ENCODE assay signal across 20 cellular contexts in the genomic region with DNA sequence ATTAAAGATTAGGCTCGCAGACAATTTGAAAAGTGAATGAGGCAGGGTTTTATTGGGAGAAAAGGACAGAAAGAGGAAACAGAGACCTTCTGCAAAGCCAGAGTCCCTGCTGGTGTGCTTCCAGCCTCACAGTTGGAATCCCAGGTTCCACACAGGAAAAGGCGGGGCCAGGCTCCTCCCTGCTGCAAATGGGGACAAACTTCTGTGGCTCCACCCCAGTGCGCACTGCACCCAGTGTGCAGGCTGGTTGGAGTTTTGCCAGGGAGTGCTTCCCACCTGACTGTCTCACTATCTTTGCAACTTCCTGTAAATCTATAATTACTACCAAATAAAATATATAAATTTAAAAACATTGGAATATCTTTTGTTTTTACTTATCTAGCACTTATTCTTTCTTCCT.
DNase-seq lines count a peak whose midpoint lies in the region; ATAC-seq and TF ChIP-seq lines count a peak whose summit lies in the region.
"Had no signal": no experiment of that assay in that cellular context is flagged by ENCODE, and none has a peak within 500 bp of the region (broad histone marks: within the 10 kb centered on the region; RNA-seq: fewer than 3 reads in every experiment).

No MANE protein-coding gene starts in this region.

- peak in 1 of 2 donors; percentile 29 for ATAC-seq in right cardiac atrium
- ATAC-seq in left cardiac atrium, result no peak
- no peak for ATAC-seq in HG02840 (IDR thresholded peaks at IDR 0.05; ENCODE audit: low FRiP score, unreplicated experiment)
- ATAC-seq: HCT116 had no signal

- DNase-seq in right cardiac atrium (peak in 2 of 3 donors; percentile 18 to 45), left cardiac atrium (no peak), HT1080 (ENCODE audit: low read depth) (peak; percentile 2), UCSD-AML1 (lab: John Stamatoyannopoulos, UW; ENCODE audit: unreplicated experiment) (peak; percentile 9), testis (peak; percentile 83), HCEC 1CT (no peak), HPDE6-E6E7 (ENCODE audit: extremely low spot score) (no peak)
- DNase-seq: ACHN; AML-193; Kasumi-1; NCI-H1092 treated with DMSO at 0.1 percent for 48 hours; NCI-H146; NCI-H2029 treated with DMSO at 0.1 percent for 48 hours; NCI-H2171; NCI-H446; NCI-H526 treated with DMSO at 0.1 percent for 48 hours; NK-92 treated with Interleukin-12 subunit alpha and Interleukin-12 subunit beta, amount 100 ng/mL, for 24 hours; SK-N-SH had no signal

- H3K27ac ChIP-seq in right cardiac atrium (ENCODE audit: low read length) (no peak overlapping the region), testis (no peak overlapping the region)

- WGBS in right cardiac atrium, result 61% methylated on average over 3 of the region's 3 CpGs
- WGBS in testis, 2 donors, result 47 to 62% methylated on average over 3 of the region's 3 CpGs

- no peaks in the 10 kb centered on the region for H3K36me3 ChIP-seq in testis (ENCODE audit: low read depth, missing control alignments)

- H3K27me3 ChIP-seq in right cardiac atrium (ENCODE audit: control insufficient read depth, insufficient read depth) (no peaks in the 10 kb centered on the region), testis (no peaks in the 10 kb centered on the region)

- H3K9me3 ChIP-seq in right cardiac atrium (ENCODE audit: control insufficient read depth, low read length), result no peaks in the 10 kb centered on the region
- H3K9me3 ChIP-seq in testis, result no peaks in the 10 kb centered on the region
- H3K9me3 ChIP-seq: SK-N-SH had no signal

- no peak overlapping the region for H3K4me3 ChIP-seq in right cardiac atrium (ENCODE audit: low read length)
- no peak overlapping the region for H3K4me3 ChIP-seq in testis

- no peak for TF ChIP-seq CTCF in testis (IDR thresholded peaks at IDR 0.05)

- H3K4me1 ChIP-seq in right cardiac atrium (ENCODE audit: control insufficient read depth, insufficient read depth, low read length), result no peaks in the 10 kb centered on the region
- H3K4me1 ChIP-seq in testis, result peaks cover 4% of the 10 kb centered on the region

- no peak for TF ChIP-seq POLR2A in testis (IDR thresholded peaks at IDR 0.05)

- intact Hi-C loops in right cardiac atrium (cut with DNase I), result no loop called here
- intact Hi-C loops in left cardiac atrium (cut with DNase I), result no loop called here
- intact Hi-C loops in testis (cut with DNase I; ENCODE audit: low total_unique reads), result no loop called here

Comparison
In these comparisons a context has a peak if more than half of its experiments do, and no peak if none do; other contexts are left out.
1. DNase-seq: peak in right cardiac atrium (2 of 3), HT1080 (single experiment), UCSD-AML1 (single experiment) and testis (single experiment); none in left cardiac atrium (single experiment), HCEC 1CT (single experiment) and HPDE6-E6E7 (single experiment).